ENCODE assay signal across 1 cellular context in the genomic region with DNA sequence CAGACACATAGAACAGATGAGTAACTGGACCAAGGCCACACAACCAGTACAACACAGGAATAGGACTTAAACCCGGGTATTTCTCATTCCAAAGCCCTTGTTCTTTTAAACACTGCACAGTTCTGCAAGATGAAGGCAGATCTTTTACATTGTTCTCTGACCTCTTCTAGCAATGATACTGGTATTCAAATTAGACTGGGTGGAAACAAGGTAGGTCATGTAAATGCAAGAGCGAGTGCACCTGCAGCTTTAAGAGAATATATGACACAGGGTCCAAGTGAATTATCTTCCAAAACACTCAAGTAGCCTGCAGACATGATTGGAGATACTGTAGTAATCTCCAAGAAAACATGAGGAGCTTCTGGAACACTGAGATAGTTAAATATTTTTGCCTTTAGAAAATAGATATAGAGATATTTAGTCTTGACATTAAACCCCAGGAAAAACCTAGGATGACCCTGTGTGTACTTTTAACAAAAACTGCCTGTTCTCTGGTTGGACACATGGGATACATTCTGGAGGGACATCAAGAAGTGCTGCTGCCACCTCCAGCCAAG.
TF ChIP-seq lines count a peak whose summit lies in the region.

No MANE protein-coding gene starts in this region.

TF ChIP-seq in K562, 482 proteins besides CTCF, POLR2A, EP300 and RAD21 (continued from another document and continues in another):
- TF ChIP-seq, protein P1, sequence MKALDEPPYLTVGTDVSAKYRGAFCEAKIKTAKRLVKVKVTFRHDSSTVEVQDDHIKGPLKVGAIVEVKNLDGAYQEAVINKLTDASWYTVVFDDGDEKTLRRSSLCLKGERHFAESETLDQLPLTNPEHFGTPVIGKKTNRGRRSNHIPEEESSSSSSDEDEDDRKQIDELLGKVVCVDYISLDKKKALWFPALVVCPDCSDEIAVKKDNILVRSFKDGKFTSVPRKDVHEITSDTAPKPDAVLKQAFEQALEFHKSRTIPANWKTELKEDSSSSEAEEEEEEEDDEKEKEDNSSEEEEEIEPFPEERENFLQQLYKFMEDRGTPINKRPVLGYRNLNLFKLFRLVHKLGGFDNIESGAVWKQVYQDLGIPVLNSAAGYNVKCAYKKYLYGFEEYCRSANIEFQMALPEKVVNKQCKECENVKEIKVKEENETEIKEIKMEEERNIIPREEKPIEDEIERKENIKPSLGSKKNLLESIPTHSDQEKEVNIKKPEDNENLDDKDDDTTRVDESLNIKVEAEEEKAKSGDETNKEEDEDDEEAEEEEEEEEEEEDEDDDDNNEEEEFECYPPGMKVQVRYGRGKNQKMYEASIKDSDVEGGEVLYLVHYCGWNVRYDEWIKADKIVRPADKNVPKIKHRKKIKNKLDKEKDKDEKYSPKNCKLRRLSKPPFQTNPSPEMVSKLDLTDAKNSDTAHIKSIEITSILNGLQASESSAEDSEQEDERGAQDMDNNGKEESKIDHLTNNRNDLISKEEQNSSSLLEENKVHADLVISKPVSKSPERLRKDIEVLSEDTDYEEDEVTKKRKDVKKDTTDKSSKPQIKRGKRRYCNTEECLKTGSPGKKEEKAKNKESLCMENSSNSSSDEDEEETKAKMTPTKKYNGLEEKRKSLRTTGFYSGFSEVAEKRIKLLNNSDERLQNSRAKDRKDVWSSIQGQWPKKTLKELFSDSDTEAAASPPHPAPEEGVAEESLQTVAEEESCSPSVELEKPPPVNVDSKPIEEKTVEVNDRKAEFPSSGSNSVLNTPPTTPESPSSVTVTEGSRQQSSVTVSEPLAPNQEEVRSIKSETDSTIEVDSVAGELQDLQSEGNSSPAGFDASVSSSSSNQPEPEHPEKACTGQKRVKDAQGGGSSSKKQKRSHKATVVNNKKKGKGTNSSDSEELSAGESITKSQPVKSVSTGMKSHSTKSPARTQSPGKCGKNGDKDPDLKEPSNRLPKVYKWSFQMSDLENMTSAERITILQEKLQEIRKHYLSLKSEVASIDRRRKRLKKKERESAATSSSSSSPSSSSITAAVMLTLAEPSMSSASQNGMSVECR (CRISPR knock-in tag; IDR thresholded peaks at IDR 0.05) = no peak
- peak in 1 of 2 experiments; percentile 82; a peak in 2 of 4 replicates for TF ChIP-seq RCOR1 (IDR thresholded peaks at IDR 0.05; ENCODE audit: borderline replicate concordance in 1 of 2, low read depth in 2 of 2, low read length in 2 of 2)
- no peak for TF ChIP-seq ZC3H8 (IDR thresholded peaks at IDR 0.05)
- TF ChIP-seq ZKSCAN8 (CRISPR knock-in tag; IDR thresholded peaks at IDR 0.05) = no peak; the same call in 1 of the 2 replicates
- TF ChIP-seq FOXJ3 (CRISPR knock-in tag; IDR thresholded peaks at IDR 0.05) = no peak
- TF ChIP-seq FOXA3 (CRISPR knock-in tag; conservative IDR thresholded peaks at IDR 0.05 in 1 of 2, IDR thresholded peaks at IDR 0.05 in 1 of 2) = no peak; a peak in 1 of 4 replicates
- TF ChIP-seq FOSL1 (tag; conservative IDR thresholded peaks at IDR 0.05) = peak; percentile 72
- TF ChIP-seq SIRT6 (IDR thresholded peaks at IDR 0.05; ENCODE audit: low read depth, low read length) = no peak
- TF ChIP-seq ZNF239 (CRISPR knock-in tag; IDR thresholded peaks at IDR 0.05) = 0 out of 2 replicates have a peak, but pooled peaks have one; percentile 8
- peak; percentile 33; the same call in 1 of the 2 replicates for TF ChIP-seq L3MBTL2 (IDR thresholded peaks at IDR 0.05)
- TF ChIP-seq CHD4 (IDR thresholded peaks at IDR 0.05; ENCODE audit: insufficient read depth, insufficient replicate concordance, low read depth, low read length, poor library complexity, severe bottlenecking) = no peak
- TF ChIP-seq SMARCE1 (IDR thresholded peaks at IDR 0.05) = peak; percentile 56; the same call in 1 of the 2 replicates
- peak; percentile 80 for TF ChIP-seq NCOA1 (IDR thresholded peaks at IDR 0.05; ENCODE audit: low read depth)
- TF ChIP-seq, protein P2, sequence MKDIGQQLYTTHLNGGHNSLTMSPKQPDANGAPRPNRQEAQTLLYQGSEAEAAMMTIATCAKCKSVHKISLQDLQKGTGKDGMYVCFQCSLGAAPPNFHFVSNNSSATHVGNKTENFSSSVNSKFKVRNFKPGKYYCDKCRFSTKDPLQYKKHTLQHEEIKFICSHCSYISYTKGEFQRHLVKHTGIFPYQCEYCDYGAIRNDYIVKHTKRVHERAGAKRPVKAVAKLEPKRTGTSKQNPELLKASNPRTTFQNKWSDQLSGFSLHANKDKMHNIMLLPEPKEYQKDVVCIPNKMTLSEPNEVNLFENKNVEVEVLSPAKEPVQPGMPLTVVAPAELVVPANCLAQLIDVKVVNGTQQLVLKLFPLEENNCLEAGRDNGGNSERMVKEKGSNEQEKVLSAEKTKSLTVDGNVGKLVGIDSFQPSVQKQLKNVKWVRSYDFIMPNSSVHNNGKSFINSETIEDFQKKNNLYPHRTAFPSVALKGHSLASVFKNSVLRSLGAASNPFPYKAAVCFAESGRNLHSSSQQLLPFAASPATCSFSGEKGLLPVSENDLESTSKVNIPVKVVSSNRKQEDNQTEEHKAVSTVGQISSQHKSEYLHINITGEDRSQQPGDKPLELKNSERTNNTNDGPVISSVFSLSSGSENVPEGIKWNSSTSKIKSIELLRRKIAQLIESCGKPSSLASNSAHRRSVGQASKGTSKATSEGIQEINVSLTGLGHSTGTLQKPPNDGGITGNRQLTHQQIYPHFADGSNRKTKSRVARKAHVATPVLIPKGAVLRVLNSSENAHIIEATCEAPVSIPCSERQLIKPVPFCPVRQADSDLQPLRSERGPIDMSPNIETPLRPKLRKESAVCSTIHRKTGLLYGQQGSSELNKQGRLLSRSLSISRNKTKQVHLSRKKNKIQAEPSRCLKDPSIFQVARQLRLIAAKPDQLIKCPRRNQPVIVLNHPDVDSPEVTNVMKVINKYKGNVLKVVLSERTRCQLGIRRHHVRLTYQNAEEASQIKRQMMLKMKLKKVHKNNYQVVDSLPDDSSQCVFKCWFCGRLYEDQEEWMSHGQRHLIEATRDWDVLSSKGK (CRISPR knock-in tag; IDR thresholded peaks at IDR 0.05) = no peak
- no peak for TF ChIP-seq NEUROD1 (IDR thresholded peaks at IDR 0.05; ENCODE audit: borderline replicate concordance, low read depth, low read length, partially characterized antibody)
- no peak for TF ChIP-seq JUND (IDR thresholded peaks at IDR 0.05; ENCODE audit: borderline replicate concordance, low read depth, low read length)
- TF ChIP-seq JUND (tag; IDR thresholded peaks at IDR 0.05; ENCODE audit: borderline replicate concordance, low read depth, low read length) = 0 out of 3 replicates have a peak, but pooled peaks have one; percentile 27
- TF ChIP-seq HLTF (IDR thresholded peaks at IDR 0.05) = no peak
- TF ChIP-seq DMBX1 (CRISPR knock-in tag; IDR thresholded peaks at IDR 0.05; ENCODE audit: borderline replicate concordance) = 0 out of 2 replicates have a peak, but pooled peaks have one; percentile 69
- TF ChIP-seq DIDO1 (tag; IDR thresholded peaks at IDR 0.05; ENCODE audit: low read depth) = no peak
- peak; percentile 82; the same call in 1 of the 2 replicates for TF ChIP-seq ZNF197 (CRISPR knock-in tag; IDR thresholded peaks at IDR 0.05; ENCODE audit: low read depth)
- TF ChIP-seq TEAD4 (IDR thresholded peaks at IDR 0.05; ENCODE audit: low read length) = peak; percentile 99
- no peak for TF ChIP-seq TEAD4 (CRISPR knock-in tag; IDR thresholded peaks at IDR 0.05; ENCODE audit: borderline replicate concordance)
- TF ChIP-seq, protein P3, sequence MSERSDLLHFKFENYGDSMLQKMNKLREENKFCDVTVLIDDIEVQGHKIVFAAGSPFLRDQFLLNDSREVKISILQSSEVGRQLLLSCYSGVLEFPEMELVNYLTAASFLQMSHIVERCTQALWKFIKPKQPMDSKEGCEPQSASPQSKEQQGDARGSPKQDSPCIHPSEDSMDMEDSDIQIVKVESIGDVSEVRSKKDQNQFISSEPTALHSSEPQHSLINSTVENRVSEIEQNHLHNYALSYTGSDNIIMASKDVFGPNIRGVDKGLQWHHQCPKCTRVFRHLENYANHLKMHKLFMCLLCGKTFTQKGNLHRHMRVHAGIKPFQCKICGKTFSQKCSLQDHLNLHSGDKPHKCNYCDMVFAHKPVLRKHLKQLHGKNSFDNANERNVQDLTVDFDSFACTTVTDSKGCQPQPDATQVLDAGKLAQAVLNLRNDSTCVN (CRISPR knock-in tag; IDR thresholded peaks at IDR 0.05) = no peak
- TF ChIP-seq, protein P4, sequence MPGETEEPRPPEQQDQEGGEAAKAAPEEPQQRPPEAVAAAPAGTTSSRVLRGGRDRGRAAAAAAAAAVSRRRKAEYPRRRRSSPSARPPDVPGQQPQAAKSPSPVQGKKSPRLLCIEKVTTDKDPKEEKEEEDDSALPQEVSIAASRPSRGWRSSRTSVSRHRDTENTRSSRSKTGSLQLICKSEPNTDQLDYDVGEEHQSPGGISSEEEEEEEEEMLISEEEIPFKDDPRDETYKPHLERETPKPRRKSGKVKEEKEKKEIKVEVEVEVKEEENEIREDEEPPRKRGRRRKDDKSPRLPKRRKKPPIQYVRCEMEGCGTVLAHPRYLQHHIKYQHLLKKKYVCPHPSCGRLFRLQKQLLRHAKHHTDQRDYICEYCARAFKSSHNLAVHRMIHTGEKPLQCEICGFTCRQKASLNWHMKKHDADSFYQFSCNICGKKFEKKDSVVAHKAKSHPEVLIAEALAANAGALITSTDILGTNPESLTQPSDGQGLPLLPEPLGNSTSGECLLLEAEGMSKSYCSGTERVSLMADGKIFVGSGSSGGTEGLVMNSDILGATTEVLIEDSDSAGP (CRISPR knock-in tag; IDR thresholded peaks at IDR 0.05) = peak; percentile 89
- TF ChIP-seq LARP7 (IDR thresholded peaks at IDR 0.05) = no peak
- 0 out of 4 replicates have a peak, but pooled peaks of 1 of the 2 experiments have one; percentile 17 for TF ChIP-seq MAZ (CRISPR knock-in tag; conservative IDR thresholded peaks at IDR 0.05 in 1 of 2, IDR thresholded peaks at IDR 0.05 in 1 of 2)
- TF ChIP-seq ZFPM2 (CRISPR knock-in tag; IDR thresholded peaks at IDR 0.05) = no peak
- TF ChIP-seq, protein P5, sequence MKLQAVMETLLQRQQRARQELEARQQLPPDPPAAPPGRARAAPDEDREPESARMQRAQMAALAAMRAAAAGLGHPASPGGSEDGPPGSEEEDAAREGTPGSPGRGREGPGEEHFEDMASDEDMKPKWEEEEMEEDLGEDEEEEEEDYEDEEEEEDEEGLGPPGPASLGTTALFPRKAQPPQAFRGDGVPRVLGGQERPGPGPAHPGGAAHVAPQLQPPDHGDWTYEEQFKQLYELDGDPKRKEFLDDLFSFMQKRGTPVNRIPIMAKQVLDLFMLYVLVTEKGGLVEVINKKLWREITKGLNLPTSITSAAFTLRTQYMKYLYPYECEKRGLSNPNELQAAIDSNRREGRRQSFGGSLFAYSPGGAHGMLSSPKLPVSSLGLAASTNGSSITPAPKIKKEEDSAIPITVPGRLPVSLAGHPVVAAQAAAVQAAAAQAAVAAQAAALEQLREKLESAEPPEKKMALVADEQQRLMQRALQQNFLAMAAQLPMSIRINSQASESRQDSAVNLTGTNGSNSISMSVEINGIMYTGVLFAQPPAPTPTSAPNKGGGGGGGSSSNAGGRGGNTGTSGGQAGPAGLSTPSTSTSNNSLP (IDR thresholded peaks at IDR 0.05; ENCODE audit: borderline replicate concordance, low read depth, low read length) = peak; percentile 50; the same call in 1 of the 2 replicates
- TF ChIP-seq, protein P6, sequence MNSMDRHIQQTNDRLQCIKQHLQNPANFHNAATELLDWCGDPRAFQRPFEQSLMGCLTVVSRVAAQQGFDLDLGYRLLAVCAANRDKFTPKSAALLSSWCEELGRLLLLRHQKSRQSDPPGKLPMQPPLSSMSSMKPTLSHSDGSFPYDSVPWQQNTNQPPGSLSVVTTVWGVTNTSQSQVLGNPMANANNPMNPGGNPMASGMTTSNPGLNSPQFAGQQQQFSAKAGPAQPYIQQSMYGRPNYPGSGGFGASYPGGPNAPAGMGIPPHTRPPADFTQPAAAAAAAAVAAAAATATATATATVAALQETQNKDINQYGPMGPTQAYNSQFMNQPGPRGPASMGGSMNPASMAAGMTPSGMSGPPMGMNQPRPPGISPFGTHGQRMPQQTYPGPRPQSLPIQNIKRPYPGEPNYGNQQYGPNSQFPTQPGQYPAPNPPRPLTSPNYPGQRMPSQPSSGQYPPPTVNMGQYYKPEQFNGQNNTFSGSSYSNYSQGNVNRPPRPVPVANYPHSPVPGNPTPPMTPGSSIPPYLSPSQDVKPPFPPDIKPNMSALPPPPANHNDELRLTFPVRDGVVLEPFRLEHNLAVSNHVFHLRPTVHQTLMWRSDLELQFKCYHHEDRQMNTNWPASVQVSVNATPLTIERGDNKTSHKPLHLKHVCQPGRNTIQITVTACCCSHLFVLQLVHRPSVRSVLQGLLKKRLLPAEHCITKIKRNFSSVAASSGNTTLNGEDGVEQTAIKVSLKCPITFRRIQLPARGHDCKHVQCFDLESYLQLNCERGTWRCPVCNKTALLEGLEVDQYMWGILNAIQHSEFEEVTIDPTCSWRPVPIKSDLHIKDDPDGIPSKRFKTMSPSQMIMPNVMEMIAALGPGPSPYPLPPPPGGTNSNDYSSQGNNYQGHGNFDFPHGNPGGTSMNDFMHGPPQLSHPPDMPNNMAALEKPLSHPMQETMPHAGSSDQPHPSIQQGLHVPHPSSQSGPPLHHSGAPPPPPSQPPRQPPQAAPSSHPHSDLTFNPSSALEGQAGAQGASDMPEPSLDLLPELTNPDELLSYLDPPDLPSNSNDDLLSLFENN (IDR thresholded peaks at IDR 0.05; ENCODE audit: low read depth in 2 of 2, low read length in 2 of 2) = peak in 1 of 2 experiments; percentile 94; a peak in 2 of 4 replicates
- TF ChIP-seq HEY1 (CRISPR knock-in tag; IDR thresholded peaks at IDR 0.05; ENCODE audit: borderline replicate concordance) = no peak
- TF ChIP-seq ZFP36 (IDR thresholded peaks at IDR 0.05; ENCODE audit: low read depth, low read length, partially characterized antibody) = no peak
- TF ChIP-seq CAMTA2 (CRISPR knock-in tag; conservative IDR thresholded peaks at IDR 0.05) = no peak
- no peak for TF ChIP-seq TRIM28 (IDR thresholded peaks at IDR 0.05)
- TF ChIP-seq CHCHD3 (CRISPR knock-in tag; IDR thresholded peaks at IDR 0.05) = no peak
- no peak for TF ChIP-seq ZNF384 (IDR thresholded peaks at IDR 0.05; ENCODE audit: low read depth, low read length)
- TF ChIP-seq GTF2F1 (IDR thresholded peaks at IDR 0.05; ENCODE audit: low read depth, low read length) = no peak
- TF ChIP-seq SIX5 (IDR thresholded peaks at IDR 0.05; ENCODE audit: borderline replicate concordance in 1 of 2, insufficient read depth in 1 of 2, low read depth in 1 of 2, low read length in 2 of 2) = no peak
- no peak for TF ChIP-seq CBX2 (IDR thresholded peaks at IDR 0.05; ENCODE audit: insufficient read depth, low read length, poor library complexity, severe bottlenecking)
- no peak for TF ChIP-seq SP2 (IDR thresholded peaks at IDR 0.05; ENCODE audit: extremely low read depth, low read depth, low read length, poor library complexity, severe bottlenecking)
